ENCODE assay signal across 23 cellular contexts in the genomic region with DNA sequence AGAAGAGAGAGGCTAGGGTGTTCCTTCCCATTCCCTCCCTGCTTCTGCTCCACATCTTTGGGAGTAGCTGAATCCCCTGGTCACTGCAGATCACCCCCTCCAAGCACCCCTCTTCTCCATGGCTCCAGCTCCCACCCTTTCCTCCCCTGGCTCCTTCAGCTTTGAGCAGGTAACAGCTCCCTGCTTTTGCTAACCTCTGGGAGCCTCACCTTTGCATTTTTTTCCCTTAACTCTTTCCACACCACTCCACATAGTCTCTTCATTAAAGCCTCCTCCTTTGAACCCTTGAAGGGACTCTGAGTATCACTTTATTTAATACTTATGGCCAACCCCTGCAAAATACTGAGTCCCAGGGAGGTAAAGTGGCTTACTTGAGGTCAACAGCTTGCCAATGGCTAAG. TPM values are rescaled to one million over a fixed set of nuclear protein-coding genes. Genes with fewer than 3 reads are reported as not detected.
DNase-seq lines count a peak whose midpoint lies in the region; ATAC-seq and TF ChIP-seq lines count a peak whose summit lies in the region.
"Had no signal": no experiment of that assay in that cellular context is flagged by ENCODE, and none has a peak within 500 bp of the region (broad histone marks: within the 10 kb centered on the region; RNA-seq: fewer than 3 reads in every experiment).

No MANE protein-coding gene starts in this region.

- no peak for DNase-seq in activated CD4-positive, alpha-beta T cell treated with anti-CD3 and anti-CD28 coated beads for 36 hours
- no peak for DNase-seq in activated CD4-positive, alpha-beta T cell treated with anti-CD3 and anti-CD28 coated beads for 48 hours
- DNase-seq in colonic mucosa: peak; percentile 4
- DNase-seq in osteocyte (ENCODE audit: extremely low spot score, unreplicated experiment): peak; percentile 66
- no peak for DNase-seq in T-cell
- DNase-seq in EL: no peak
- DNase-seq: 8988T; ACHN; AML-193; BE2C; Calu3; CD4-positive, alpha-beta T cell; CD8-positive, alpha-beta memory T cell; DMS53; DMS79 treated with DMSO at 0.1 percent for 48 hours; GOT3; HFFc6 had no signal

- peaks cover 43% of the 10 kb centered on the region for H3K4me1 ChIP-seq in OCI-LY1 (ENCODE audit: insufficient read depth, low read length, severe bottlenecking)
- H3K4me1 ChIP-seq in colonic mucosa: no peaks in the 10 kb centered on the region
- H3K4me1 ChIP-seq: BE2C, HAP-1 had no signal

- CTCF ChIA-PET in activated CD4-positive, alpha-beta T cell treated with anti-CD3 and anti-CD28 coated beads for 36 hours (lab: Charles Lee): interaction anchor here (0.7 to 1.6 kb wide), 3 partner anchors 12 to 881 kb away, joined by 3 to 4 read pairs (median 3); no protein-coding TSS in a partner anchor
- CTCF ChIA-PET in T-cell (lab: Charles Lee): interaction anchor here in 1 of 2 donors (0.6 kb wide), 1 partner anchor 217 kb away, joined by 3 read pairs; no protein-coding TSS in a partner anchor

- ATAC-seq in activated CD4-positive, alpha-beta T cell treated with anti-CD3 and anti-CD28 coated beads for 36 hours: no peak
- ATAC-seq in T-cell (replicated peaks in 1 of 4): no peak
- ATAC-seq: A549 had no signal

- H3K9me3 ChIP-seq in OCI-LY1 (ENCODE audit: low read length) (no peaks in the 10 kb centered on the region), colonic mucosa (no peaks in the 10 kb centered on the region)
- H3K9me3 ChIP-seq: A549, BE2C, HAP-1 had no signal

- no peaks in the 10 kb centered on the region for H3K27me3 ChIP-seq in OCI-LY1 (ENCODE audit: insufficient read depth, low read length)
- no peaks in the 10 kb centered on the region for H3K27me3 ChIP-seq in colonic mucosa
- H3K27me3 ChIP-seq: BLaER1 treated with 17β-estradiol and CSF1 and Interleukin-3, amounts not matched to agents 10 nM and 100 nM had no signal

- TF ChIP-seq CTCF in OCI-LY1 (IDR thresholded peaks at IDR 0.05; ENCODE audit: low read length): no peak
- TF ChIP-seq CTCF in colonic mucosa (IDR thresholded peaks at IDR 0.05): no peak
- TF ChIP-seq CTCF in osteocyte (IDR thresholded peaks at IDR 0.05): no peak

- H3K9ac ChIP-seq in OCI-LY1 (ENCODE audit: low read length): no peak overlapping the region
- no peak overlapping the region for H3K9ac ChIP-seq in colonic mucosa (ENCODE audit: low read depth in 2 of 2, low read length in 2 of 2)
- H3K9ac ChIP-seq: BLaER1 treated with 17β-estradiol and CSF1 and Interleukin-3, amounts not matched to agents 10 nM and 100 nM had no signal

- H3K27me3 Mint-ChIP-seq in activated CD4-positive, alpha-beta T cell treated with anti-CD3 and anti-CD28 coated beads for 36 hours: no peaks in the 10 kb centered on the region
- H3K27me3 Mint-ChIP-seq in osteocyte (ENCODE audit: unreplicated experiment) (no peaks in the 10 kb centered on the region), T-cell (peaks cover 7 to 11% of the 10 kb centered on the region in 2 donors)
- H3K27me3 Mint-ChIP-seq: CD4-positive, alpha-beta T cell had no signal

- no peaks in the 10 kb centered on the region for H3K9me2 ChIP-seq in OCI-LY1 (ENCODE audit: low read depth, low read length)

- peak overlapping the region; percentile 96 for H3K27ac ChIP-seq in OCI-LY1 (ENCODE audit: low read depth, low read length, poor library complexity, severe bottlenecking)
- H3K27ac ChIP-seq in colonic mucosa: no peak overlapping the region
- H3K27ac ChIP-seq: A549 had no signal

- no peak overlapping the region for H3K4me2 ChIP-seq in OCI-LY1 (ENCODE audit: low read length)
- H3K4me2 ChIP-seq: A549 had no signal

- no peaks in the 10 kb centered on the region for H3K79me2 ChIP-seq in OCI-LY1 (ENCODE audit: insufficient read depth, low read length)

- H3K36me3 Mint-ChIP-seq in activated CD4-positive, alpha-beta T cell treated with anti-CD3 and anti-CD28 coated beads for 36 hours (ENCODE audit: low read depth): peaks cover 36% of the 10 kb centered on the region
- H3K36me3 Mint-ChIP-seq in osteocyte (ENCODE audit: unreplicated experiment): no peaks in the 10 kb centered on the region
- H3K36me3 Mint-ChIP-seq in T-cell: no peaks in the 10 kb centered on the region
- H3K36me3 Mint-ChIP-seq: CD14-positive monocyte had no signal

- H3K36me3 ChIP-seq in OCI-LY1 (ENCODE audit: insufficient read depth, low read length) (no peaks in the 10 kb centered on the region; the same call in 1 of the 2 replicates), colonic mucosa (no peaks in the 10 kb centered on the region)
- H3K36me3 ChIP-seq: BE2C; BLaER1 treated with 17β-estradiol and CSF1 and Interleukin-3, amounts not matched to agents 10 nM and 100 nM; HAP-1 had no signal

- no peaks in the 10 kb centered on the region for H4K20me1 ChIP-seq in OCI-LY1 (ENCODE audit: insufficient read depth, low read length)
- H4K20me1 ChIP-seq: BLaER1 treated with 17β-estradiol and CSF1 and Interleukin-3, amounts not matched to agents 10 nM and 100 nM had no signal

- no peak overlapping the region for H2AFZ ChIP-seq in OCI-LY1 (ENCODE audit: low read length)

- peak overlapping the region; percentile 66 for H3K27ac Mint-ChIP-seq in activated CD4-positive, alpha-beta T cell treated with anti-CD3 and anti-CD28 coated beads for 36 hours
- H3K27ac Mint-ChIP-seq in osteocyte (ENCODE audit: unreplicated experiment): no peak overlapping the region
- H3K27ac Mint-ChIP-seq in T-cell: no peak overlapping the region
- H3K27ac Mint-ChIP-seq: CD4-positive, alpha-beta T cell; HFFc6 had no signal

- H3K4me3 Mint-ChIP-seq in activated CD4-positive, alpha-beta T cell treated with anti-CD3 and anti-CD28 coated beads for 36 hours: no peak overlapping the region
- H3K4me3 Mint-ChIP-seq in osteocyte (ENCODE audit: unreplicated experiment): no peak overlapping the region
- H3K4me3 Mint-ChIP-seq in T-cell: no peak overlapping the region
- H3K4me3 Mint-ChIP-seq: CD14-positive monocyte; CD4-positive, alpha-beta T cell; CD8-positive, alpha-beta memory T cell; HFFc6 had no signal

- H3F3A ChIP-seq in OCI-LY1 (ENCODE audit: insufficient read depth, low read length): no peaks in the 10 kb centered on the region

- intact Hi-C loops in activated CD4-positive, alpha-beta T cell treated with anti-CD3 and anti-CD28 coated beads for 36 hours (cut with DNase I, micrococcal nuclease): loop anchor here (5.0 to 10.0 kb wide), 4 partner anchors 172 to 384 kb away; partner anchors contain the start of gene ASB2 (in 1 of the 2)
- intact Hi-C loops in colonic mucosa (cut with DNase I): no loop called here

- peaks cover 73% of the 10 kb centered on the region for H3K4me1 Mint-ChIP-seq in activated CD4-positive, alpha-beta T cell treated with anti-CD3 and anti-CD28 coated beads for 36 hours
- H3K4me1 Mint-ChIP-seq in osteocyte (ENCODE audit: unreplicated experiment) (no peaks in the 10 kb centered on the region), T-cell (peaks cover 0 to 10% (median 3%) of the 10 kb centered on the region in 3 donors)

- H3K4me3 ChIP-seq in OCI-LY1 (ENCODE audit: low read depth, low read length, poor library complexity, severe bottlenecking): no peak overlapping the region
- no peak overlapping the region for H3K4me3 ChIP-seq in colonic mucosa
- H3K4me3 ChIP-seq: A549; BLaER1 treated with 17β-estradiol and CSF1 and Interleukin-3, amounts not matched to agents 10 nM and 100 nM; HAP-1 had no signal

- peaks cover 32% of the 10 kb centered on the region for H3K9me3 Mint-ChIP-seq in activated CD4-positive, alpha-beta T cell treated with anti-CD3 and anti-CD28 coated beads for 36 hours (ENCODE audit: low read depth)
- H3K9me3 Mint-ChIP-seq in osteocyte (ENCODE audit: unreplicated experiment): no peaks in the 10 kb centered on the region
- peaks cover 0 to 7% (median 4%) of the 10 kb centered on the region in 3 donors for H3K9me3 Mint-ChIP-seq in T-cell
- H3K9me3 Mint-ChIP-seq: CD4-positive, alpha-beta T cell had no signal

- POLR2A ChIA-PET in activated CD4-positive, alpha-beta T cell treated with anti-CD3 and anti-CD28 coated beads for 36 hours (lab: Charles Lee): interaction anchor here (1.1 kb wide), 1 partner anchor 42 kb away, joined by 5 read pairs; no protein-coding TSS in a partner anchor
- POLR2A ChIA-PET in T-cell (lab: Charles Lee): no interaction called here

RNA-seq across cellular contexts. Expression of gene SERPINA2, which starts 17.7 kb away (rescaled TPM):
- total RNA-seq in activated CD4-positive, alpha-beta T cell treated with anti-CD3 and anti-CD28 coated beads for 36 hours: not detected
- total RNA-seq in colonic mucosa: not detected
- total RNA-seq in osteocyte: not detected in 2 replicates
- not detected for total RNA-seq in T-cell
- total RNA-seq: Calu3; CD4-positive, alpha-beta T cell; CD8-positive, alpha-beta memory T cell; Daoy; HFFc6 had no signal

RNA-seq across cellular contexts. Expression of gene SERPINA6, which starts 25.7 kb away (rescaled TPM):
- not detected for total RNA-seq in activated CD4-positive, alpha-beta T cell treated with anti-CD3 and anti-CD28 coated beads for 36 hours
- total RNA-seq in colonic mucosa (1 to 10 TPM; 3.4 to 5.7 TPM), osteocyte (not detected in 2 replicates), T-cell (not detected)
- total RNA-seq: CD4-positive, alpha-beta T cell; CD8-positive, alpha-beta memory T cell; HFFc6 had no signal

RNA-seq across cellular contexts. Expression of gene SERPINA1, which starts 39.6 kb away (rescaled TPM):
- total RNA-seq in activated CD4-positive, alpha-beta T cell treated with anti-CD3 and anti-CD28 coated beads for 36 hours: 100 to 1,000 TPM; 102 to 140 TPM
- total RNA-seq in colonic mucosa (100 to 1,000 TPM; 153 to 278 TPM), osteocyte (not detected in 2 replicates), T-cell (10 to 100 TPM in 1 of 5 donors, 1 to 10 TPM in 3, under 1 TPM in 1; 0.63 to 11.1 (median 6.7) TPM)

RNA-seq across cellular contexts. Expression of gene SERPINA10, which starts 55.8 kb away (rescaled TPM):
- not detected for total RNA-seq in activated CD4-positive, alpha-beta T cell treated with anti-CD3 and anti-CD28 coated beads for 36 hours
- total RNA-seq in colonic mucosa (under 1 TPM; 0.48 to 0.74 TPM), osteocyte (not detected in 2 replicates), T-cell (under 1 TPM in 1 of 5 donors, not detected in 4; 0.15 TPM)
- total RNA-seq: Calu3; CD4-positive, alpha-beta T cell; CD8-positive, alpha-beta memory T cell; Daoy; HFFc6 had no signal

Comparison
In these comparisons a context has a peak if more than half of its experiments do, and no peak if none do; other contexts are left out.
1. DNase-seq: peak in colonic mucosa (single experiment) and osteocyte (single experiment); none in activated CD4-positive, alpha-beta T cell treated with anti-CD3 and anti-CD28 coated beads for 36 hours (single experiment), activated CD4-positive, alpha-beta T cell treated with anti-CD3 and anti-CD28 coated beads for 48 hours (single experiment), T-cell (0 of 34) and EL (single experiment).
2. RNA of gene SERPINA1, which starts 39.6 kb away (total RNA-seq): 153 to 278 TPM in colonic mucosa and 102 to 140 TPM in activated CD4-positive, alpha-beta T cell treated with anti-CD3 and anti-CD28 coated beads for 36 hours; 0.63 to 11.1 TPM in T-cell and not detected in osteocyte; every median in the first group is over 4 times any median in the second.